ENCODE assay signal across 1 cellular context in genomic region chr3:9401986-9402385, GRCh38.
TF ChIP-seq lines count a peak whose summit lies in the region.

No MANE protein-coding gene starts in this region.

TF ChIP-seq in GM23338, 12 proteins besides CTCF, POLR2A, EP300 and RAD21 (continued from another document):
- TF ChIP-seq, protein P1, sequence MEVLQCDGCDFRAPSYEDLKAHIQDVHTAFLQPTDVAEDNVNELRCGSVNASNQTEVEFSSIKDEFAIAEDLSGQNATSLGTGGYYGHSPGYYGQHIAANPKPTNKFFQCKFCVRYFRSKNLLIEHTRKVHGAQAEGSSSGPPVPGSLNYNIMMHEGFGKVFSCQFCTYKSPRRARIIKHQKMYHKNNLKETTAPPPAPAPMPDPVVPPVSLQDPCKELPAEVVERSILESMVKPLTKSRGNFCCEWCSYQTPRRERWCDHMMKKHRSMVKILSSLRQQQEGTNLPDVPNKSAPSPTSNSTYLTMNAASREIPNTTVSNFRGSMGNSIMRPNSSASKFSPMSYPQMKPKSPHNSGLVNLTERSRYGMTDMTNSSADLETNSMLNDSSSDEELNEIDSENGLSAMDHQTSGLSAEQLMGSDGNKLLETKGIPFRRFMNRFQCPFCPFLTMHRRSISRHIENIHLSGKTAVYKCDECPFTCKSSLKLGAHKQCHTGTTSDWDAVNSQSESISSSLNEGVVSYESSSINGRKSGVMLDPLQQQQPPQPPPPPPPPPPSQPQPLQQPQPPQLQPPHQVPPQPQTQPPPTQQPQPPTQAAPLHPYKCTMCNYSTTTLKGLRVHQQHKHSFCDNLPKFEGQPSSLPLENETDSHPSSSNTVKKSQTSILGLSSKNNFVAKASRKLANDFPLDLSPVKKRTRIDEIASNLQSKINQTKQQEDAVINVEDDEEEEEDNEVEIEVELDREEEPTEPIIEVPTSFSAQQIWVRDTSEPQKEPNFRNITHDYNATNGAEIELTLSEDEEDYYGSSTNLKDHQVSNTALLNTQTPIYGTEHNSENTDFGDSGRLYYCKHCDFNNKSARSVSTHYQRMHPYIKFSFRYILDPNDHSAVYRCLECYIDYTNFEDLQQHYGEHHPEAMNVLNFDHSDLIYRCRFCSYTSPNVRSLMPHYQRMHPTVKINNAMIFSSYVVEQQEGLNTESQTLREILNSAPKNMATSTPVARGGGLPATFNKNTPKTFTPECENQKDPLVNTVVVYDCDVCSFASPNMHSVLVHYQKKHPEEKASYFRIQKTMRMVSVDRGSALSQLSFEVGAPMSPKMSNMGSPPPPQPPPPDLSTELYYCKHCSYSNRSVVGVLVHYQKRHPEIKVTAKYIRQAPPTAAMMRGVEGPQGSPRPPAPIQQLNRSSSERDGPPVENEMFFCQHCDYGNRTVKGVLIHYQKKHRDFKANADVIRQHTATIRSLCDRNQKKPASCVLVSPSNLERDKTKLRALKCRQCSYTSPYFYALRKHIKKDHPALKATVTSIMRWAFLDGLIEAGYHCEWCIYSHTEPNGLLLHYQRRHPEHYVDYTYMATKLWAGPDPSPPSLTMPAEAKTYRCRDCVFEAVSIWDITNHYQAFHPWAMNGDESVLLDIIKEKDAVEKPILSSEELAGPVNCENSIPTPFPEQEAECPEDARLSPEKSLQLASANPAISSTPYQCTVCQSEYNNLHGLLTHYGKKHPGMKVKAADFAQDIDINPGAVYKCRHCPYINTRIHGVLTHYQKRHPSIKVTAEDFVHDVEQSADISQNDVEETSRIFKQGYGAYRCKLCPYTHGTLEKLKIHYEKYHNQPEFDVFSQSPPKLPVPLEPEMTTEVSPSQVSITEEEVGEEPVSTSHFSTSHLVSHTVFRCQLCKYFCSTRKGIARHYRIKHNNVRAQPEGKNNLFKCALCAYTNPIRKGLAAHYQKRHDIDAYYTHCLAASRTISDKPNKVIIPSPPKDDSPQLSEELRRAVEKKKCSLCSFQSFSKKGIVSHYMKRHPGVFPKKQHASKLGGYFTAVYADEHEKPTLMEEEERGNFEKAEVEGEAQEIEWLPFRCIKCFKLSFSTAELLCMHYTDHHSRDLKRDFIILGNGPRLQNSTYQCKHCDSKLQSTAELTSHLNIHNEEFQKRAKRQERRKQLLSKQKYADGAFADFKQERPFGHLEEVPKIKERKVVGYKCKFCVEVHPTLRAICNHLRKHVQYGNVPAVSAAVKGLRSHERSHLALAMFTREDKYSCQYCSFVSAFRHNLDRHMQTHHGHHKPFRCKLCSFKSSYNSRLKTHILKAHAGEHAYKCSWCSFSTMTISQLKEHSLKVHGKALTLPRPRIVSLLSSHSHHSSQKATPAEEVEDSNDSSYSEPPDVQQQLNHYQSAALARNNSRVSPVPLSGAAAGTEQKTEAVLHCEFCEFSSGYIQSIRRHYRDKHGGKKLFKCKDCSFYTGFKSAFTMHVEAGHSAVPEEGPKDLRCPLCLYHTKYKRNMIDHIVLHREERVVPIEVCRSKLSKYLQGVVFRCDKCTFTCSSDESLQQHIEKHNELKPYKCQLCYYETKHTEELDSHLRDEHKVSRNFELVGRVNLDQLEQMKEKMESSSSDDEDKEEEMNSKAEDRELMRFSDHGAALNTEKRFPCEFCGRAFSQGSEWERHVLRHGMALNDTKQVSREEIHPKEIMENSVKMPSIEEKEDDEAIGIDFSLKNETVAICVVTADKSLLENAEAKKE (CRISPR knock-in tag; IDR thresholded peaks at IDR 0.05) = no peak
- TF ChIP-seq JUNB (IDR thresholded peaks at IDR 0.05; ENCODE audit: unreplicated experiment) (no peak), REST (IDR thresholded peaks at IDR 0.05; ENCODE audit: unreplicated experiment) (no peak), ZNF114 (CRISPR knock-in tag; IDR thresholded peaks at IDR 0.05) (no peak), STAT1 (IDR thresholded peaks at IDR 0.05; ENCODE audit: unreplicated experiment) (no peak)
